ENCODE assay signal across 23 cellular contexts in the genomic region with DNA sequence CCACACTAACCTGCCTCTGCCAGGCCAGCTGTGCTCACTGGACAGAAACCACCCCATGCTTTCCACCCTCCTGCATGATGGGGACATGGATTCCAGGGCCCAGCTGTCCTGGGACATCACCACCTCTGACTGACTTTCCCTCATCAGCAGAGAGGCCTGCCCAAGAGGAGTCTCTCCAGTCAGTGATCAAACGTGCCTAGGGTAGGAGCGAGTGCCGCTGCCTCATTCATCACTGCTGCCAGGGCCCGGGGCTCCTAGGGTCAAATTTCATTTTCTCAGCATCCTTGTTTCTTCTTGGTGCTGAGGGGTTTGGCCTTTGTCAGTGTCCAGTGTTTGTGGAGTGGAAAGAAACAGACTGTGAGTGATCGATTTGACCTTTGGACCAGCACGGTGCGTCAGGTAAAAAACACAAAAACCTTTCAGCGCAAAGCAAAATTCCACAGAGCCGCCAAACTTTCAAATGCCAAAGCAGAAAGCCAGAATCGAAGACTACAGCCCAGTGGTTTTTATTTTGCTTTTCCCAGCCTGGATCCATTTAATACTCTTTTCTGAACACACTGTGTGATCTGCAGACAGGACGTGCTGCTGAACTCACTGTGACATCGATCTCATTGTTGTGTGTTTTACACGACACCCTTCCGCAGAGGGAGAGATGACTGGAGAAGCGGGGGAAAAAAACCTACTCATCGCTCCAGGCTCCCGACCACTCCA. TPM values are rescaled to one million over a fixed set of nuclear protein-coding genes. Genes with fewer than 3 reads are reported as not detected.
DNase-seq lines count a peak whose midpoint lies in the region; ATAC-seq and TF ChIP-seq lines count a peak whose summit lies in the region.
"Had no signal": no experiment of that assay in that cellular context is flagged by ENCODE, and none has a peak within 500 bp of the region (broad histone marks: within the 10 kb centered on the region; RNA-seq: fewer than 3 reads in every experiment).

No MANE protein-coding gene starts in this region.

- no peaks in the 10 kb centered on the region for H3K27me3 ChIP-seq in endodermal cell (ENCODE audit: control insufficient read depth, insufficient read depth, low read length, poor library complexity, severe bottlenecking)
- H3K27me3 ChIP-seq: colonic mucosa, MG63, ovary, Peyer's patch, uterus had no signal

- TF ChIP-seq CTCF in endodermal cell (conservative IDR thresholded peaks at IDR 0.05) (no peak), neural crest cell (conservative IDR thresholded peaks at IDR 0.05) (no peak), type B pancreatic cell (conservative IDR thresholded peaks at IDR 0.05) (no peak), GM13977 (IDR thresholded peaks at IDR 0.05; ENCODE audit: extremely low read depth, insufficient read depth, missing control alignments) (no peak)

- no peak for ATAC-seq in stimulated activated naive CD8-positive, alpha-beta T cell treated with anti-CD3 and anti-CD28 coated beads, Interleukin-15, amount 100 ng/mL, for 72 hours

- H3K4me1 Mint-ChIP-seq in endodermal cell, result peaks cover 24% of the 10 kb centered on the region
- H3K4me1 Mint-ChIP-seq in neural crest cell, result peaks cover 11% of the 10 kb centered on the region
- H3K4me1 Mint-ChIP-seq in type B pancreatic cell (ENCODE audit: unreplicated experiment), result peaks cover 24% of the 10 kb centered on the region
- H3K4me1 Mint-ChIP-seq in stimulated activated naive CD8-positive, alpha-beta T cell treated with anti-CD3 and anti-CD28 coated beads, Interleukin-15, amount 100 ng/mL, for 72 hours, result no peaks in the 10 kb centered on the region
- H3K4me1 Mint-ChIP-seq: activated naive CD4-positive, alpha-beta T cell treated with anti-CD3 and anti-CD28 coated beads, Interleukin-2, amount 10 ng/mL, durations not matched to agents 7 days and 5 days; naive thymus-derived CD4-positive, alpha-beta T cell had no signal

- H3K9ac ChIP-seq in endodermal cell (ENCODE audit: extremely low read depth, low read length, poor library complexity, severe bottlenecking), result no peak overlapping the region

- H3K36me3 Mint-ChIP-seq in endodermal cell (ENCODE audit: low read depth), result no peaks in the 10 kb centered on the region
- no peaks in the 10 kb centered on the region for H3K36me3 Mint-ChIP-seq in neural crest cell (ENCODE audit: low read depth)
- no peaks in the 10 kb centered on the region for H3K36me3 Mint-ChIP-seq in type B pancreatic cell
- H3K36me3 Mint-ChIP-seq: activated naive CD4-positive, alpha-beta T cell treated with anti-CD3 and anti-CD28 coated beads, Interleukin-2, amount 10 ng/mL, durations not matched to agents 7 days and 5 days; naive thymus-derived CD4-positive, alpha-beta T cell had no signal

- H3K27ac Mint-ChIP-seq in endodermal cell (no peak overlapping the region), neural crest cell (ENCODE audit: unreplicated experiment) (peak overlapping the region; percentile 17), type B pancreatic cell (peak overlapping the region; percentile 50)
- no peak overlapping the region for H3K27ac Mint-ChIP-seq in stimulated activated naive CD8-positive, alpha-beta T cell treated with anti-CD3 and anti-CD28 coated beads, Interleukin-15, amount 100 ng/mL, for 72 hours
- H3K27ac Mint-ChIP-seq: activated naive CD4-positive, alpha-beta T cell treated with anti-CD3 and anti-CD28 coated beads, Interleukin-2, amount 10 ng/mL, durations not matched to agents 7 days and 5 days; naive thymus-derived CD4-positive, alpha-beta T cell had no signal

- DNase-seq in HuH-7 (ENCODE audit: low spot score), result peak; percentile 73
- DNase-seq in endodermal cell, result no peak
- DNase-seq in neural crest cell (ENCODE audit: low read depth, low spot score), result no peak
- no peak for DNase-seq in type B pancreatic cell (ENCODE audit: extremely low spot score, unreplicated experiment)
- DNase-seq in stimulated activated naive CD8-positive, alpha-beta T cell treated with anti-CD3 and anti-CD28 coated beads, Interleukin-15, amount 100 ng/mL, for 72 hours, result no peak
- DNase-seq in NCI-H2196 treated with DMSO at 0.1 percent for 48 hours (lab: John Stamatoyannopoulos, UW; ENCODE audit: unreplicated experiment), result no peak
- DNase-seq in GM13977 (ENCODE audit: low spot score), result no peak
- DNase-seq: activated naive CD4-positive, alpha-beta T cell treated with anti-CD3 and anti-CD28 coated beads, Interleukin-2, amount 10 ng/mL, durations not matched to agents 7 days and 5 days; colonic mucosa; effector memory CD4-positive, alpha-beta T cell; HCEC 1CT; KBM-7; left ventricle myocardium inferior; MG63; naive thymus-derived CD4-positive, alpha-beta T cell; NCI-H2029 treated with DMSO at 0.1 percent for 48 hours; NCI-H226; ovary; Peyer's patch; stimulated activated naive CD4-positive, alpha-beta T cell treated with Interleukin-2 at 50 U/mL for 16 hours; uterus had no signal

- H3K4me3 ChIP-seq in endodermal cell (ENCODE audit: low read length), result no peak overlapping the region
- H3K4me3 ChIP-seq: colonic mucosa, left ventricle myocardium inferior, MG63, ovary, Peyer's patch, thoracic aorta, uterus had no signal

- in situ Hi-C loops in GM13977 (cut with MboI; ENCODE audit: low pct_unique_long_range_greater_than_20kb, low sequenced_read_pairs, unreplicated experiment), result no loop called here

- no peak overlapping the region for H3K4me3 Mint-ChIP-seq in endodermal cell
- H3K4me3 Mint-ChIP-seq in neural crest cell, result no peak overlapping the region
- peak overlapping the region; percentile 38 for H3K4me3 Mint-ChIP-seq in type B pancreatic cell
- H3K4me3 Mint-ChIP-seq in stimulated activated naive CD8-positive, alpha-beta T cell treated with anti-CD3 and anti-CD28 coated beads, Interleukin-15, amount 100 ng/mL, for 72 hours, result no peak overlapping the region
- H3K4me3 Mint-ChIP-seq: activated naive CD4-positive, alpha-beta T cell treated with anti-CD3 and anti-CD28 coated beads, Interleukin-2, amount 10 ng/mL, durations not matched to agents 7 days and 5 days; naive thymus-derived CD4-positive, alpha-beta T cell had no signal

- peak overlapping the region; percentile 47 for H3K27ac ChIP-seq in endodermal cell (ENCODE audit: low read depth, low read length)
- H3K27ac ChIP-seq: colonic mucosa, left ventricle myocardium inferior, ovary, Peyer's patch, thoracic aorta, uterus had no signal

- H3K36me3 ChIP-seq in endodermal cell (ENCODE audit: control insufficient read depth, insufficient read depth, low read length), result no peaks in the 10 kb centered on the region
- H3K36me3 ChIP-seq: colonic mucosa, left ventricle myocardium inferior, MG63, ovary, Peyer's patch, thoracic aorta, uterus had no signal

- H3K9me3 Mint-ChIP-seq in endodermal cell (no peaks in the 10 kb centered on the region), neural crest cell (no peaks in the 10 kb centered on the region), type B pancreatic cell (no peaks in the 10 kb centered on the region)
- H3K9me3 Mint-ChIP-seq in stimulated activated naive CD8-positive, alpha-beta T cell treated with anti-CD3 and anti-CD28 coated beads, Interleukin-15, amount 100 ng/mL, for 72 hours, result no peaks in the 10 kb centered on the region
- H3K9me3 Mint-ChIP-seq: activated naive CD4-positive, alpha-beta T cell treated with anti-CD3 and anti-CD28 coated beads, Interleukin-2, amount 10 ng/mL, durations not matched to agents 7 days and 5 days; naive thymus-derived CD4-positive, alpha-beta T cell had no signal

- WGBS in endodermal cell (ENCODE audit: insufficient coverage in 1 of 2, insufficient read length in 1 of 2), 2 experiments, result 73 to 89% methylated on average over 13 to 17 of the region's 17 CpGs

- H3K27me3 Mint-ChIP-seq in endodermal cell (ENCODE audit: insufficient read depth) (no peaks in the 10 kb centered on the region), neural crest cell (ENCODE audit: low read depth) (no peaks in the 10 kb centered on the region), type B pancreatic cell (no peaks in the 10 kb centered on the region)
- H3K27me3 Mint-ChIP-seq in stimulated activated naive CD8-positive, alpha-beta T cell treated with anti-CD3 and anti-CD28 coated beads, Interleukin-15, amount 100 ng/mL, for 72 hours, result no peaks in the 10 kb centered on the region
- H3K27me3 Mint-ChIP-seq: naive thymus-derived CD4-positive, alpha-beta T cell had no signal

- H3K9me3 ChIP-seq in endodermal cell (ENCODE audit: control insufficient read depth, low read length), result no peaks in the 10 kb centered on the region
- H3K9me3 ChIP-seq: colonic mucosa, left ventricle myocardium inferior, MG63, ovary, Peyer's patch, thoracic aorta, uterus had no signal

- H3K4me1 ChIP-seq in endodermal cell (ENCODE audit: control insufficient read depth, insufficient read depth, low read length), result peaks cover 5% of the 10 kb centered on the region
- H3K4me1 ChIP-seq: colonic mucosa, left ventricle myocardium inferior, Peyer's patch, uterus had no signal

RNA-seq across cellular contexts. Expression of a gene that starts 43.2 kb away (rescaled TPM):
- total RNA-seq in endodermal cell (under 1 TPM in 1 of 2 donors, not detected in 1; 0.44 TPM), neural crest cell (not detected in 2 replicates), type B pancreatic cell (ENCODE audit: low replicate concordance) (0.71 and 2.3 TPM in 2 replicates)
- polyA plus RNA-seq in endodermal cell (2013, experiment 1 of 2), result 0.64 TPM
- not detected for polyA plus RNA-seq in endodermal cell (2013, experiment 2 of 2)
- total RNA-seq: fibroblast of villous mesenchyme, left ventricle myocardium inferior had no signal
- polyA plus RNA-seq: naive thymus-derived CD4-positive, alpha-beta T cell had no signal

Comparison
In these comparisons a context has a peak if more than half of its experiments do, and no peak if none do; other contexts are left out.
1. H3K27ac Mint-ChIP-seq: peak in neural crest cell (single experiment) and type B pancreatic cell (single experiment); none in endodermal cell (single experiment) and stimulated activated naive CD8-positive, alpha-beta T cell treated with anti-CD3 and anti-CD28 coated beads, Interleukin-15, amount 100 ng/mL, for 72 hours (0 of 2).